ENCODE assay signal across 16 cellular contexts in genomic region chr1:157089789-157090188, GRCh38. TPM values are rescaled to one million over a fixed set of nuclear protein-coding genes. Genes with fewer than 3 reads are reported as not detected.
DNase-seq lines count a peak whose midpoint lies in the region; ATAC-seq and TF ChIP-seq lines count a peak whose summit lies in the region.
"Had no signal": no experiment of that assay in that cellular context is flagged by ENCODE, and none has a peak within 500 bp of the region (broad histone marks: within the 10 kb centered on the region; RNA-seq: fewer than 3 reads in every experiment).

No MANE protein-coding gene starts in this region.

- H4K8ac ChIP-seq in mesenchymal stem cell (ENCODE audit: low read length), result no peak overlapping the region

- no peak overlapping the region for H2BK120ac ChIP-seq in mesenchymal stem cell (ENCODE audit: low read depth, low read length)

- peaks cover 5% of the 10 kb centered on the region for H3K27me3 Mint-ChIP-seq in activated CD8-positive, alpha-beta T cell treated with anti-CD3 and anti-CD28 coated beads for 36 hours

- H3K27ac Mint-ChIP-seq in activated CD8-positive, alpha-beta T cell treated with anti-CD3 and anti-CD28 coated beads for 36 hours, result no peak overlapping the region
- H3K27ac Mint-ChIP-seq in stimulated activated effector memory CD8-positive, alpha-beta T cell treated with anti-CD3 and anti-CD28 coated beads, Interleukin-12 subunit alpha, Interleukin-12 subunit beta, amount 100 ng/mL, for 72 hours, result peak overlapping the region; percentile 43

- H3K23ac ChIP-seq in mesenchymal stem cell (ENCODE audit: low read length in 2 of 2), result no peak overlapping the region

- H3K27ac ChIP-seq in heart left ventricle, result no peak overlapping the region
- no peak overlapping the region for H3K27ac ChIP-seq in mesenchymal stem cell (ENCODE audit: low read length, poor library complexity, severe bottlenecking)
- H3K27ac ChIP-seq: HL-60 had no signal

- H3K36me3 ChIP-seq in heart left ventricle, result no peaks in the 10 kb centered on the region
- no peaks in the 10 kb centered on the region for H3K36me3 ChIP-seq in mesenchymal stem cell (ENCODE audit: control insufficient read depth in 1 of 2, insufficient read depth in 2 of 2, low read depth in 1 of 2, low read length in 2 of 2)

- no peak for ATAC-seq in heart left ventricle
- peak; percentile 24 for ATAC-seq in activated CD8-positive, alpha-beta T cell treated with anti-CD3 and anti-CD28 coated beads for 36 hours
- ATAC-seq in stimulated activated effector memory CD8-positive, alpha-beta T cell treated with anti-CD3 and anti-CD28 coated beads, Interleukin-12 subunit alpha, Interleukin-12 subunit beta, amount 100 ng/mL, for 72 hours, result no peak
- no peak for ATAC-seq in HG03175 (IDR thresholded peaks at IDR 0.05; ENCODE audit: unreplicated experiment)
- ATAC-seq in GM21528 (IDR thresholded peaks at IDR 0.05; ENCODE audit: low FRiP score, unreplicated experiment), result no peak

- POLR2A ChIA-PET in activated CD8-positive, alpha-beta T cell treated with anti-CD3 and anti-CD28 coated beads for 36 hours (lab: Charles Lee), result interaction anchor here (0.7 to 1.5 kb wide), 3 partner anchors 63 to 68 kb away, joined by 3 to 18 read pairs (median 3); no protein-coding TSS in a partner anchor

- no peaks in the 10 kb centered on the region for H3K79me1 ChIP-seq in mesenchymal stem cell (replicated peaks; ENCODE audit: low read length, poor library complexity, severe bottlenecking)

- H2BK5ac ChIP-seq in mesenchymal stem cell (ENCODE audit: low read depth, low read length, poor library complexity, severe bottlenecking), result no peak overlapping the region

- TF ChIP-seq CTCF in heart left ventricle (IDR thresholded peaks at IDR 0.05), result no peak
- no peak for TF ChIP-seq CTCF in activated CD8-positive, alpha-beta T cell treated with anti-CD3 and anti-CD28 coated beads for 36 hours (IDR thresholded peaks at IDR 0.05)

- no peaks in the 10 kb centered on the region for H3K36me3 Mint-ChIP-seq in activated CD8-positive, alpha-beta T cell treated with anti-CD3 and anti-CD28 coated beads for 36 hours (ENCODE audit: low read depth)
- no peaks in the 10 kb centered on the region for H3K36me3 Mint-ChIP-seq in stimulated activated effector memory CD8-positive, alpha-beta T cell treated with anti-CD3 and anti-CD28 coated beads, Interleukin-12 subunit alpha, Interleukin-12 subunit beta, amount 100 ng/mL, for 72 hours
- H3K36me3 Mint-ChIP-seq: CD14-positive monocyte; naive thymus-derived CD8-positive, alpha-beta T cell had no signal

- H3K9me3 Mint-ChIP-seq in activated CD8-positive, alpha-beta T cell treated with anti-CD3 and anti-CD28 coated beads for 36 hours, result no peaks in the 10 kb centered on the region
- H3K9me3 Mint-ChIP-seq in stimulated activated effector memory CD8-positive, alpha-beta T cell treated with anti-CD3 and anti-CD28 coated beads, Interleukin-12 subunit alpha, Interleukin-12 subunit beta, amount 100 ng/mL, for 72 hours, result no peaks in the 10 kb centered on the region
- H3K9me3 Mint-ChIP-seq: naive thymus-derived CD8-positive, alpha-beta T cell had no signal

- H3K18ac ChIP-seq in mesenchymal stem cell (ENCODE audit: low read depth in 1 of 2, low read length in 2 of 2), result no peak overlapping the region

- H3K4me3 ChIP-seq in heart left ventricle, result no peak overlapping the region
- no peak overlapping the region for H3K4me3 ChIP-seq in mesenchymal stem cell (ENCODE audit: insufficient read depth in 1 of 2, low read depth in 1 of 2, low read length in 2 of 2)

- no peaks in the 10 kb centered on the region for H3K27me3 ChIP-seq in heart left ventricle
- peaks cover 4% of the 10 kb centered on the region in 2 experiments for H3K27me3 ChIP-seq in mesenchymal stem cell (ENCODE audit: control insufficient read depth in 1 of 2, insufficient read depth in 1 of 2, low read length in 2 of 2)

- H4K91ac ChIP-seq in mesenchymal stem cell (ENCODE audit: low read length), result peak overlapping the region; percentile 44

- intact Hi-C loops in cardiac septum (cut with DNase I) (no loop called here), heart left ventricle (cut with DNase I) (loop anchor here (1.0 to 10.0 kb wide), 5 partner anchors 48 to 405 kb away; partner anchors contain the start of gene ETV3 (in 3 of the 10))
- intact Hi-C loops in activated CD8-positive, alpha-beta T cell treated with anti-CD3 and anti-CD28 coated beads for 36 hours (cut with micrococcal nuclease), result loop anchor here (2.0 kb wide), 1 partner anchor 67 kb away; no protein-coding TSS in a partner anchor

- no peaks in the 10 kb centered on the region for H3K4me1 Mint-ChIP-seq in activated CD8-positive, alpha-beta T cell treated with anti-CD3 and anti-CD28 coated beads for 36 hours (ENCODE audit: low read depth)
- H3K4me1 Mint-ChIP-seq in stimulated activated effector memory CD8-positive, alpha-beta T cell treated with anti-CD3 and anti-CD28 coated beads, Interleukin-12 subunit alpha, Interleukin-12 subunit beta, amount 100 ng/mL, for 72 hours, result peaks cover 8% of the 10 kb centered on the region

- no peaks in the 10 kb centered on the region for H3K9me3 ChIP-seq in heart left ventricle
- H3K9me3 ChIP-seq in mesenchymal stem cell (ENCODE audit: control insufficient read depth, low read length), result no peaks in the 10 kb centered on the region

- H3K14ac ChIP-seq in mesenchymal stem cell (ENCODE audit: low read length in 2 of 2), result no peak overlapping the region

- CTCF ChIA-PET in activated CD8-positive, alpha-beta T cell treated with anti-CD3 and anti-CD28 coated beads for 36 hours (lab: Charles Lee), result interaction anchor here (0.6 to 13.6 kb wide), 47 partner anchors 9 to 748 kb away, joined by 3 to 562 read pairs (median 4); partner anchors contain the start of genes ETV3 and ETV3L

- H3K4me1 ChIP-seq in heart left ventricle (peaks cover 0 to 21% (median 5%) of the 10 kb centered on the region in 12 donors), mesenchymal stem cell (ENCODE audit: control insufficient read depth, insufficient read depth, low read depth, low read length) (peaks cover 2% of the 10 kb centered on the region)

- no peak overlapping the region for H2AK5ac ChIP-seq in mesenchymal stem cell (ENCODE audit: low read length, severe bottlenecking)

- H3K9ac ChIP-seq in mesenchymal stem cell (ENCODE audit: low read length), result no peak overlapping the region

- H3K4ac ChIP-seq in mesenchymal stem cell (ENCODE audit: low read depth in 1 of 2, low read length in 2 of 2), result no peak overlapping the region

- H2BK12ac ChIP-seq in mesenchymal stem cell (ENCODE audit: low read length in 2 of 2), result no peak overlapping the region

- H3K4me3 Mint-ChIP-seq in activated CD8-positive, alpha-beta T cell treated with anti-CD3 and anti-CD28 coated beads for 36 hours, result no peak overlapping the region
- H3K4me3 Mint-ChIP-seq in stimulated activated effector memory CD8-positive, alpha-beta T cell treated with anti-CD3 and anti-CD28 coated beads, Interleukin-12 subunit alpha, Interleukin-12 subunit beta, amount 100 ng/mL, for 72 hours, result no peak overlapping the region
- H3K4me3 Mint-ChIP-seq: CD14-positive monocyte; naive thymus-derived CD8-positive, alpha-beta T cell had no signal

- H3K4me2 ChIP-seq in mesenchymal stem cell (ENCODE audit: low read length, poor library complexity, severe bottlenecking), result no peak overlapping the region

- 83 to 90% (median 86%) methylated on average over 9 of the region's 9 CpGs for WGBS in heart left ventricle, 4 donors
- 84% methylated on average over 7 of the region's 9 CpGs for WGBS in mesenchymal stem cell

- H2AFZ ChIP-seq in mesenchymal stem cell (ENCODE audit: low read depth, low read length), result no peak overlapping the region

- peak; percentile 46 for DNase-seq in cardiac septum (ENCODE audit: low spot score)
- no peak for DNase-seq in heart left ventricle
- DNase-seq in activated CD8-positive, alpha-beta T cell treated with anti-CD3 and anti-CD28 coated beads for 36 hours, result no peak
- DNase-seq in mesenchymal stem cell, result no peak
- DNase-seq in stimulated activated effector memory CD8-positive, alpha-beta T cell treated with anti-CD3 and anti-CD28 coated beads, Interleukin-12 subunit alpha, Interleukin-12 subunit beta, amount 100 ng/mL, for 72 hours (ENCODE audit: low spot score in 2 of 2), result no peak
- DNase-seq in cerebellar nuclear complex (lab: John Stamatoyannopoulos, UW), result no peak
- DNase-seq: cortex of kidney had no signal

- no peak overlapping the region for H2BK15ac ChIP-seq in mesenchymal stem cell (ENCODE audit: low read depth, poor library complexity, severe bottlenecking)

- TF ChIP-seq POLR2A in heart left ventricle (IDR thresholded peaks at IDR 0.05), result no peak

RNA-seq across cellular contexts. Expression of gene ETV3L, which starts 9.8 kb away (rescaled TPM):
- total RNA-seq in cardiac septum (not detected), heart left ventricle (not detected)
- polyA plus RNA-seq in heart left ventricle, result not detected
- not detected for total RNA-seq in activated CD8-positive, alpha-beta T cell treated with anti-CD3 and anti-CD28 coated beads for 36 hours
- not detected for polyA plus RNA-seq in mesenchymal stem cell (2013, experiment 1 of 2)
- polyA plus RNA-seq in mesenchymal stem cell (2013, experiment 2 of 2), result not detected
- total RNA-seq: endothelial cell of umbilical vein; fibroblast of villous mesenchyme; lower leg skin; naive thymus-derived CD8-positive, alpha-beta T cell; subcutaneous adipose tissue had no signal
- polyA plus RNA-seq: endothelial cell of umbilical vein; naive thymus-derived CD8-positive, alpha-beta T cell had no signal

RNA-seq across cellular contexts. Expression of gene ARHGEF11, which starts 44.2 kb away (rescaled TPM):
- 29.8 TPM for total RNA-seq in cardiac septum
- 10 to 100 TPM; 22.0 to 44.1 (median 32.4) TPM for total RNA-seq in heart left ventricle
- 10 to 100 TPM; 12.2 to 22.0 TPM for polyA plus RNA-seq in heart left ventricle
- total RNA-seq in activated CD8-positive, alpha-beta T cell treated with anti-CD3 and anti-CD28 coated beads for 36 hours, result 1 to 10 TPM; 1.4 to 1.8 TPM
- polyA plus RNA-seq in mesenchymal stem cell (2013, experiment 1 of 2), result 12.4 TPM
- 12.3 TPM for polyA plus RNA-seq in mesenchymal stem cell (2013, experiment 2 of 2)

RNA-seq across cellular contexts. Expression of gene ETV3, which starts 48.4 kb away (rescaled TPM):
- total RNA-seq in cardiac septum, result 19.7 TPM
- total RNA-seq in heart left ventricle, result 10 to 100 TPM in 8 of 9 donors, 1 to 10 TPM in 1; 9.4 to 24.3 (median 16.5) TPM
- polyA plus RNA-seq in heart left ventricle, result 1 to 10 TPM; 4.5 to 9.9 TPM
- 10 to 100 TPM; 47.7 to 47.9 TPM for total RNA-seq in activated CD8-positive, alpha-beta T cell treated with anti-CD3 and anti-CD28 coated beads for 36 hours
- polyA plus RNA-seq in mesenchymal stem cell (2013, experiment 1 of 2), result 9.1 TPM
- polyA plus RNA-seq in mesenchymal stem cell (2013, experiment 2 of 2), result 8.6 TPM

Comparison
In these comparisons a context has a peak if more than half of its experiments do, and no peak if none do; other contexts are left out.
1. RNA of gene ARHGEF11, which starts 44.2 kb away (total RNA-seq): 22.0 to 44.1 TPM in heart left ventricle and 29.8 TPM in cardiac septum (single experiment); 1.4 to 1.8 TPM in activated CD8-positive, alpha-beta T cell treated with anti-CD3 and anti-CD28 coated beads for 36 hours; every median in the first group is over 4 times any median in the second.